ENCODE assay signal across 1 cellular context in genomic region chr2:27663463-27664244, GRCh38.
TF ChIP-seq lines count a peak whose summit lies in the region.

Gene SLC4A1AP (plus strand): TSS chr2:27663889. CDS start chr2:27663915, 26 bp downstream.
Gene SUPT7L (minus strand): TSS chr2:27663614. CDS start chr2:27662192, 1,422 bp downstream.

TF ChIP-seq in HepG2, 621 proteins besides CTCF, POLR2A, EP300 and RAD21 (continued from another document and continues in another):
- TF ChIP-seq PAXIP1 (CRISPR knock-in tag; conservative IDR thresholded peaks at IDR 0.05) = peak; percentile 55
- TF ChIP-seq GMEB1 (CRISPR knock-in tag; IDR thresholded peaks at IDR 0.05; ENCODE audit: borderline replicate concordance) = peak; percentile 82; the same call in 1 of the 2 replicates
- peak; percentile 73; the same call in 1 of the 2 replicates for TF ChIP-seq ZNF333 (CRISPR knock-in tag; IDR thresholded peaks at IDR 0.05; ENCODE audit: borderline replicate concordance)
- peak; percentile 88; the same call in 1 of the 2 replicates for TF ChIP-seq ELF4 (CRISPR knock-in tag; IDR thresholded peaks at IDR 0.05; ENCODE audit: borderline replicate concordance)
- TF ChIP-seq IRX3 (CRISPR knock-in tag; IDR thresholded peaks at IDR 0.05; ENCODE audit: borderline replicate concordance, low read depth) = peak; percentile 89
- peak; percentile 67 for TF ChIP-seq ZNF768 (CRISPR knock-in tag; IDR thresholded peaks at IDR 0.05)
- TF ChIP-seq ELF1 (CRISPR knock-in tag; IDR thresholded peaks at IDR 0.05) = peak; percentile 66; the same call in 1 of the 2 replicates
- TF ChIP-seq ZNF354B (CRISPR knock-in tag; IDR thresholded peaks at IDR 0.05) = peak; percentile 98
- TF ChIP-seq FOSL2 (CRISPR knock-in tag; IDR thresholded peaks at IDR 0.05) = peak; percentile 73
- TF ChIP-seq HCFC1 (IDR thresholded peaks at IDR 0.05; ENCODE audit: low read depth, low read length) = peak; percentile 72
- TF ChIP-seq NCOA2 (CRISPR knock-in tag; IDR thresholded peaks at IDR 0.05) = peak; percentile 72
- TF ChIP-seq THAP8 (CRISPR knock-in tag; IDR thresholded peaks at IDR 0.05; ENCODE audit: borderline replicate concordance) = 0 out of 2 replicates have a peak, but pooled peaks have one; percentile 73
- TF ChIP-seq DBP (CRISPR knock-in tag; IDR thresholded peaks at IDR 0.05; ENCODE audit: not compliant biosample characterization) = peak; percentile 87
- TF ChIP-seq NFRKB (IDR thresholded peaks at IDR 0.05) = peak; percentile 89
- TF ChIP-seq ZNF136 (CRISPR knock-in tag; IDR thresholded peaks at IDR 0.05; ENCODE audit: low read depth) = no peak
- TF ChIP-seq ZBTB44 (CRISPR knock-in tag; IDR thresholded peaks at IDR 0.05) = peak; percentile 37; the same call in 1 of the 2 replicates
- TF ChIP-seq HMGXB3 (CRISPR knock-in tag; IDR thresholded peaks at IDR 0.05; ENCODE audit: borderline replicate concordance) = peak; percentile 81
- no peak; the same call in 1 of the 2 replicates for TF ChIP-seq USF2 (IDR thresholded peaks at IDR 0.05; ENCODE audit: low read depth, low read length)
- no peak for TF ChIP-seq USF2 (CRISPR knock-in tag; IDR thresholded peaks at IDR 0.05; ENCODE audit: borderline replicate concordance)
- no peak; the same call in none of the 2 replicates for TF ChIP-seq XBP1 (CRISPR knock-in tag; IDR thresholded peaks at IDR 0.05)
- TF ChIP-seq BCLAF1 (IDR thresholded peaks at IDR 0.05) = no peak
- peak; percentile 52 for TF ChIP-seq ZNF782 (CRISPR knock-in tag; IDR thresholded peaks at IDR 0.05; ENCODE audit: borderline replicate concordance)
- TF ChIP-seq ZNF7 (CRISPR knock-in tag; IDR thresholded peaks at IDR 0.05) = 0 out of 2 replicates have a peak, but pooled peaks have one; percentile 29
- TF ChIP-seq FOXA1 (IDR thresholded peaks at IDR 0.05) = no peak
- no peak; the same call in none of the 2 replicates for TF ChIP-seq FOXA1 (CRISPR knock-in tag; IDR thresholded peaks at IDR 0.05)
- TF ChIP-seq ATF1 (CRISPR knock-in tag; IDR thresholded peaks at IDR 0.05) = peak; percentile 91
- no peak; the same call in 1 of the 2 replicates for TF ChIP-seq ZBTB34 (CRISPR knock-in tag; IDR thresholded peaks at IDR 0.05)
- TF ChIP-seq TSC22D2 (CRISPR knock-in tag; IDR thresholded peaks at IDR 0.05; ENCODE audit: borderline replicate concordance) = peak; percentile 82
- TF ChIP-seq ZNF879 (CRISPR knock-in tag; IDR thresholded peaks at IDR 0.05) = no peak
- 0 out of 2 replicates have a peak, but pooled peaks have one; percentile 53 for TF ChIP-seq MTERF4 (CRISPR knock-in tag; IDR thresholded peaks at IDR 0.05)
- TF ChIP-seq IRF1 (CRISPR knock-in tag; IDR thresholded peaks at IDR 0.05; ENCODE audit: low read depth) = no peak
- TF ChIP-seq ZNF383 (CRISPR knock-in tag; IDR thresholded peaks at IDR 0.05; ENCODE audit: borderline replicate concordance) = no peak
- TF ChIP-seq ATRX (CRISPR knock-in tag; IDR thresholded peaks at IDR 0.05; ENCODE audit: borderline replicate concordance) = no peak
- peak; percentile 88; the same call in 1 of the 2 replicates for TF ChIP-seq CCDC6 (CRISPR knock-in tag; IDR thresholded peaks at IDR 0.05)
